Comparison of ENCODE assay signal across 8 cellular contexts in genomic region chr5:151075698-151076331, GRCh38. TPM values are rescaled to one million over a fixed set of nuclear protein-coding genes. Genes with fewer than 3 reads are reported as not detected.
DNase-seq lines count a peak whose midpoint lies in the region; ATAC-seq, FAIRE-seq and TF ChIP-seq lines count a peak whose summit lies in the region.

No MANE protein-coding gene starts in this region.

- no peak for TF ChIP-seq CTCF in GM12878 (IDR thresholded peaks at IDR 0.05 in 2 of 3, conservative IDR thresholded peaks at IDR 0.05 in 1 of 3; ENCODE audit: control insufficient read depth in 2 of 3, extremely low read depth in 1 of 3, insufficient read depth in 1 of 3, low read depth in 3 of 3, low read length in 3 of 3)

- in situ Hi-C loops in GM12878 (cut with MboI) = no loop called here

- SMC1A ChIA-PET in GM12878 (lab: Charles Lee; ENCODE audit: uncharacterized antibody, unreplicated experiment) = interaction anchor here (0.7 to 10.8 kb wide), 7 partner anchors 10 to 40 kb away, joined by 3 to 97 read pairs (median 4); no protein-coding TSS in a partner anchor

- H3K4me1 ChIP-seq in BLaER1 = peaks cover 50% of the 10 kb centered on the region
- H3K4me1 ChIP-seq in GM12878 (ENCODE audit: control insufficient read depth, insufficient read depth, low read length) = peaks cover 45% of the 10 kb centered on the region
- H3K4me1 ChIP-seq in mucosa of stomach (ENCODE audit: control insufficient read depth, insufficient read depth, low read length) = peaks cover 43% of the 10 kb centered on the region

- peaks cover 75% of the 10 kb centered on the region for H3K36me3 ChIP-seq in BLaER1
- peaks cover 12 to 54% of the 10 kb centered on the region in 2 experiments for H3K36me3 ChIP-seq in GM12878 (ENCODE audit: control insufficient read depth in 2 of 2, insufficient read depth in 2 of 2, low read length in 1 of 2)
- peaks cover 3% of the 10 kb centered on the region for H3K36me3 ChIP-seq in mucosa of stomach (ENCODE audit: control insufficient read depth, insufficient read depth, low read length)

- TF ChIP-seq EP300 in GM12878 (IDR thresholded peaks at IDR 0.05; ENCODE audit: borderline replicate concordance in 1 of 2, control insufficient read depth in 1 of 2, low read depth in 2 of 2, low read length in 2 of 2) = no peak

- no peak for FAIRE-seq in GM12878 (lab: Jason Lieb, UNC)
- FAIRE-seq in urothelium cell line (lab: Jason Lieb, UNC) = no peak

- TF ChIP-seq RAD21 in GM12878 (IDR thresholded peaks at IDR 0.05; ENCODE audit: insufficient read depth, low read depth, low read length) = no peak

- TF ChIP-seq POLR2A in GM12878 (IDR thresholded peaks at IDR 0.05; ENCODE audit: low read depth, low read length) = peak; percentile 63

- intact Hi-C loops in GM12878 (cut with micrococcal nuclease; ENCODE audit: unreplicated experiment) = loop anchor here (5.0 kb wide), 1 partner anchor 36 kb away; no protein-coding TSS in a partner anchor

- CTCF ChIA-PET in GM12878 (lab: Yijun Ruan, JAX) = interaction anchor here (0.7 to 7.5 kb wide), 11 partner anchors 8 to 242 kb away, joined by 3 to 60 read pairs (median 5); no protein-coding TSS in a partner anchor

- ATAC-seq in GM12878 (peak; percentile 7), GM18519 (IDR thresholded peaks at IDR 0.05; ENCODE audit: low FRiP score, unreplicated experiment) (no peak)

- H3K9ac ChIP-seq in BLaER1 (no peak overlapping the region), GM12878 (ENCODE audit: control insufficient read depth, insufficient read depth, low read length) (peak overlapping the region; percentile 53; the same call in 1 of the 2 replicates), mucosa of stomach (ENCODE audit: low read length) (peak overlapping the region; percentile 8)

- H2AFZ ChIP-seq in GM12878 (ENCODE audit: control insufficient read depth, low read depth, low read length) = no peak overlapping the region

- H3K4me2 ChIP-seq in BLaER1 (peak overlapping the region; percentile 36), GM12878 (ENCODE audit: control insufficient read depth, insufficient read depth) (peak overlapping the region; percentile 100)

- H3K9me3 ChIP-seq in BLaER1 (peaks cover 4% of the 10 kb centered on the region; the same call in 1 of the 2 replicates), GM12878 (replicated peaks; ENCODE audit: control insufficient read depth, insufficient read depth, low read length) (no peaks in the 10 kb centered on the region; the same call in 2 of the 3 replicates), mucosa of stomach (ENCODE audit: control insufficient read depth, low read length) (no peaks in the 10 kb centered on the region)

- RAD21 ChIA-PET in GM12878 (lab: Charles Lee; ENCODE audit: unreplicated experiment) = interaction anchor here (0.9 to 2.0 kb wide), 4 partner anchors 11 to 42 kb away, joined by 3 to 10 read pairs (median 6); no protein-coding TSS in a partner anchor

- H4K20me1 ChIP-seq in BLaER1 (peaks cover 96% of the 10 kb centered on the region), GM12878 (ENCODE audit: control insufficient read depth, insufficient read depth) (peaks cover 31% of the 10 kb centered on the region)

- no TSS peak for BruUV-seq in GM12878 (replicated peaks; lab: Mats Ljungman, UMichigan)

- H3K27ac ChIP-seq in BLaER1 (peak overlapping the region; percentile 31; the same call in 1 of the 2 replicates), GM12878 (ENCODE audit: control insufficient read depth, insufficient read depth) (peak overlapping the region; percentile 90)

- WGBS in GM12878 (ENCODE audit: insufficient coverage, insufficient replicate concordance, low lambda C conversion rate, missing lambda C conversion rate) = 0% methylated on average over 5 of the region's 5 CpGs

- POLR2A ChIA-PET in GM12878 (lab: Charles Lee) = interaction anchor here (0.5 to 14.3 kb wide), 4 partner anchors 10 to 177 kb away, joined by 3 to 222 read pairs (median 4); no protein-coding TSS in a partner anchor

- peaks cover 99% of the 10 kb centered on the region for H3K79me2 ChIP-seq in GM12878 (ENCODE audit: control insufficient read depth, insufficient read depth, low read length)

- no peaks in the 10 kb centered on the region for H3K27me3 ChIP-seq in BLaER1
- no peaks in the 10 kb centered on the region for H3K27me3 ChIP-seq in GM12878 (replicated peaks in 1 of 2; ENCODE audit: control insufficient read depth in 2 of 2, insufficient read depth in 2 of 2, low read length in 1 of 2)
- H3K27me3 ChIP-seq in mucosa of stomach (ENCODE audit: control insufficient read depth, insufficient read depth, low read length) = no peaks in the 10 kb centered on the region

- H3K4me3 ChIP-seq in BLaER1 (no peak overlapping the region), GM12878 (peak overlapping the region; percentile 89), mucosa of stomach (ENCODE audit: low read length) (no peak overlapping the region)

- peak; percentile 75 for DNase-seq in HPDE6-E6E7 (ENCODE audit: extremely low spot score)
- no peak for DNase-seq in GM12878 (ENCODE audit: low read depth, low spot score)
- no peak for DNase-seq in Kasumi-1 (lab: John Stamatoyannopoulos, UW)
- DNase-seq in NCI-H2107 (lab: John Stamatoyannopoulos, UW) = no peak
- DNase-seq in urothelium cell line (ENCODE audit: low spot score) = no peak

TF ChIP-seq in GM12878, 131 proteins besides CTCF, POLR2A, EP300 and RAD21:
- peak in 1 of 2 experiments; percentile 61; a peak in 1 of 3 replicates for TF ChIP-seq EGR1 (IDR thresholded peaks at IDR 0.05; ENCODE audit: borderline replicate concordance in 1 of 2, low read depth in 2 of 2, low read length in 2 of 2)
- TF ChIP-seq PBX3 (IDR thresholded peaks at IDR 0.05; ENCODE audit: insufficient replicate concordance, low read depth, low read length) = peak; percentile 20
- no peak for TF ChIP-seq SUZ12 (IDR thresholded peaks at IDR 0.05; ENCODE audit: unreplicated experiment)

RNA-seq across cellular contexts. Expression of gene TNIP1, which starts 5.0 kb away (rescaled TPM):
- 372 and 425 TPM in 2 replicates for total RNA-seq in GM12878 (2013; cell fraction: nucleolus; rRNA removed)
- 203 and 223 TPM in 2 replicates for total RNA-seq in GM12878 (2014; rRNA removed)
- total RNA-seq in GM12878 (2014; rRNA removed; fragmentation: Illumina TruSeq; extraction: Trizol) = 147 and 148 TPM in 2 replicates
- total RNA-seq in GM12878 (2021) = 279 and 289 TPM in 2 replicates
- 132 TPM for polyA plus RNA-seq in GM12878 (2011; ENCODE audit: low read depth)
- 156 and 178 TPM in 2 replicates for polyA plus RNA-seq in GM12878 (2011; rRNA removed)
- 190 and 206 TPM in 2 replicates for polyA plus RNA-seq in GM12878 (2011; cell fraction: cytosol; rRNA removed)
- polyA plus RNA-seq in GM12878 (2011; cell fraction: nucleus; rRNA removed) = 272 and 287 TPM in 2 replicates
- 262 and 278 TPM in 2 replicates for polyA plus RNA-seq in GM12878 (2012)
- polyA plus RNA-seq in GM12878 (2014; fragmentation: Illumina TruSeq; extraction: Trizol) = 107 and 151 TPM in 2 replicates
- polyA plus RNA-seq in GM12878 (2014; fragmentation: Nextera tagmentation; extraction: Ambion mirVana) = 10 to 100 TPM in 1 of 2 experiments, 1 to 10 TPM in 1; 4.4 to 13.7 TPM
- 199 and 200 TPM in 2 replicates for polyA plus RNA-seq in GM12878 (2014; rRNA removed)
- 100 to 1,000 TPM; 112 to 117 TPM for polyA plus RNA-seq in GM12878 (2016; fragmentation: Nextera tagmentation; extraction: Ambion mirVana)
- 245 and 345 TPM in 2 replicates for polyA minus RNA-seq in GM12878 (2011; rRNA and poly(A)+ RNA removed)
- polyA minus RNA-seq in GM12878 (2011; cell fraction: cytosol; rRNA and poly(A)+ RNA removed) = 117 and 134 TPM in 2 replicates
- 165 and 259 TPM in 2 replicates for polyA minus RNA-seq in GM12878 (2011; cell fraction: nucleus; rRNA and poly(A)+ RNA removed)

RNA-seq across cellular contexts. Expression of gene GPX3, which starts 55.4 kb away (rescaled TPM):
- not detected in 2 replicates for total RNA-seq in GM12878 (2013; cell fraction: nucleolus; rRNA removed)
- 0.22 TPM in 1 of 2 replicates, not detected in the other for total RNA-seq in GM12878 (2014; rRNA removed)
- not detected in 2 replicates for total RNA-seq in GM12878 (2014; rRNA removed; fragmentation: Illumina TruSeq; extraction: Trizol)
- total RNA-seq in GM12878 (2021) = 0.38 and 0.45 TPM in 2 replicates
- polyA plus RNA-seq in GM12878 (2011; ENCODE audit: low read depth) = 0.37 TPM
- 0.04 TPM in 1 of 2 replicates, not detected in the other for polyA plus RNA-seq in GM12878 (2011; rRNA removed)
- 0.07 TPM in 1 of 2 replicates, not detected in the other for polyA plus RNA-seq in GM12878 (2011; cell fraction: cytosol; rRNA removed)
- polyA plus RNA-seq in GM12878 (2011; cell fraction: nucleus; rRNA removed) = not detected in 2 replicates
- polyA plus RNA-seq in GM12878 (2012) = 0.81 and 1.3 TPM in 2 replicates
- polyA plus RNA-seq in GM12878 (2014; fragmentation: Illumina TruSeq; extraction: Trizol) = 0.09 and 0.19 TPM in 2 replicates
- polyA plus RNA-seq in GM12878 (2014; fragmentation: Nextera tagmentation; extraction: Ambion mirVana) = under 1 TPM in 1 of 2 experiments, not detected in 1; 0.15 TPM
- polyA plus RNA-seq in GM12878 (2014; rRNA removed) = 0.12 and 0.32 TPM in 2 replicates
- polyA plus RNA-seq in GM12878 (2016; fragmentation: Nextera tagmentation; extraction: Ambion mirVana) = 1 to 10 TPM in 1 of 2 experiments, under 1 TPM in 1; 0.91 to 1.0 TPM
- polyA minus RNA-seq in GM12878 (2011; rRNA and poly(A)+ RNA removed) = not detected in 2 replicates
- not detected in 2 replicates for polyA minus RNA-seq in GM12878 (2011; cell fraction: cytosol; rRNA and poly(A)+ RNA removed)
- not detected in 2 replicates for polyA minus RNA-seq in GM12878 (2011; cell fraction: nucleus; rRNA and poly(A)+ RNA removed)
